ENCODE assay signal across 22 cellular contexts in the genomic region with DNA sequence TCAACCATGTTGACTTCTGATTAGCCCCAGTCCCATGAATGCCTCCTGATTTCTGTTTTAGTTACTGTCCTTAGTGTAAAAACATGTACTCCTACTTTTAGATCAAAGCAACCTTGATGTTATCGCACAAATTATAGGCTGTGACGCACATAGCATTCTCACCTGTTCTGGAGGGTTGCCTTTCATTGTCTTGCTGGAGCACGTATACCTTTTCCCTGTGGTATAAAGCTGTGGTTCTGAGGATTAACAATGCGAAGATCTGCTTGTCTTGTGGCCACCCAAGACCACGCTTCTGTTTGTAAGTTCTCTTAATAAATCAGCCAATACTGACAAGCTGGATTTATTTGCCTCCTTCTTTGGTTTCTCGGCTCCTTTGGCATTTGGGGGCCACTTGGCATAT. TPM values are rescaled to one million over a fixed set of nuclear protein-coding genes. Genes with fewer than 3 reads are reported as not detected.
DNase-seq lines count a peak whose midpoint lies in the region; ATAC-seq, FAIRE-seq and TF ChIP-seq lines count a peak whose summit lies in the region.
"Had no signal": no experiment of that assay in that cellular context is flagged by ENCODE, and none has a peak within 500 bp of the region (broad histone marks: within the 10 kb centered on the region; RNA-seq: fewer than 3 reads in every experiment).

No MANE protein-coding gene starts in this region.

- H3K4me1 Mint-ChIP-seq in astrocyte (ENCODE audit: low read depth, unreplicated experiment): no peaks in the 10 kb centered on the region
- no peaks in the 10 kb centered on the region for H3K4me1 Mint-ChIP-seq in neural crest cell

- no peaks in the 10 kb centered on the region for H4K20me1 ChIP-seq in astrocyte (ENCODE audit: insufficient read depth, low read length)
- H4K20me1 ChIP-seq: BLaER1 treated with 17β-estradiol and CSF1 and Interleukin-3, amounts not matched to agents 10 nM and 100 nM had no signal

- H3K27ac ChIP-seq in SJCRH30 (no peak overlapping the region), astrocyte (ENCODE audit: low read depth, low read length) (no peak overlapping the region)
- H3K27ac ChIP-seq: 22Rv1; A549; BLaER1 treated with 17β-estradiol and CSF1 and Interleukin-3, amounts not matched to agents 10 nM and 100 nM; C4-2B had no signal

- H3K9me3 Mint-ChIP-seq in astrocyte (ENCODE audit: unreplicated experiment) (no peaks in the 10 kb centered on the region), neural crest cell (no peaks in the 10 kb centered on the region)
- H3K9me3 Mint-ChIP-seq: CD4-positive, alpha-beta T cell; CD8-positive, alpha-beta T cell had no signal

- H3K4me1 ChIP-seq in SJCRH30: peaks cover 5% of the 10 kb centered on the region; the same call in 1 of the 2 replicates
- no peaks in the 10 kb centered on the region for H3K4me1 ChIP-seq in astrocyte (ENCODE audit: insufficient read depth, low read length)
- H3K4me1 ChIP-seq: A549, Caco-2 had no signal

- H3K27me3 ChIP-seq in SJCRH30 (no peaks in the 10 kb centered on the region), astrocyte (ENCODE audit: insufficient read depth, low read length) (no peaks in the 10 kb centered on the region)
- H3K27me3 ChIP-seq: BLaER1 treated with 17β-estradiol and CSF1 and Interleukin-3, amounts not matched to agents 10 nM and 100 nM had no signal

- no peak for ATAC-seq in HG03280 (IDR thresholded peaks at IDR 0.05; ENCODE audit: unreplicated experiment)
- ATAC-seq in HG03095 (IDR thresholded peaks at IDR 0.05; ENCODE audit: unreplicated experiment): no peak
- no peak for ATAC-seq in GM18511 (IDR thresholded peaks at IDR 0.05; ENCODE audit: unreplicated experiment)
- no peak for ATAC-seq in GM21526 (IDR thresholded peaks at IDR 0.05; ENCODE audit: low FRiP score, unreplicated experiment)
- ATAC-seq: A549; CD8-positive, alpha-beta T cell had no signal

- H3K4me3 Mint-ChIP-seq in astrocyte (ENCODE audit: unreplicated experiment) (no peak overlapping the region), neural crest cell (no peak overlapping the region)
- H3K4me3 Mint-ChIP-seq: B cell; CD4-positive, alpha-beta T cell; CD8-positive, alpha-beta T cell had no signal

- no peaks in the 10 kb centered on the region for H3K79me2 ChIP-seq in astrocyte (ENCODE audit: insufficient read depth, low read length)

- H3K36me3 Mint-ChIP-seq in astrocyte (ENCODE audit: low read depth, unreplicated experiment) (no peaks in the 10 kb centered on the region), neural crest cell (ENCODE audit: low read depth) (no peaks in the 10 kb centered on the region)
- H3K36me3 Mint-ChIP-seq: CD8-positive, alpha-beta T cell had no signal

- H3K36me3 ChIP-seq in SJCRH30: no peaks in the 10 kb centered on the region
- H3K36me3 ChIP-seq in astrocyte (ENCODE audit: insufficient read depth, low read length): no peaks in the 10 kb centered on the region
- H3K36me3 ChIP-seq: BLaER1 treated with 17β-estradiol and CSF1 and Interleukin-3, amounts not matched to agents 10 nM and 100 nM had no signal

- DNase-seq in HTR-8/SVneo (ENCODE audit: insufficient read length, low spot score) (no peak), SJCRH30 (peak; percentile 33 to 64), astrocyte (ENCODE audit: low read depth) (no peak), neural crest cell (ENCODE audit: low read depth, low spot score) (no peak)
- DNase-seq: AML-193; Caco-2; Calu3; CD4-positive, alpha-beta T cell; CD8-positive, alpha-beta T cell; DMS79 treated with DMSO at 0.1 percent for 48 hours; GF-D8 had no signal

- H3K4me3 ChIP-seq in SJCRH30: no peak overlapping the region
- H3K4me3 ChIP-seq in astrocyte (ENCODE audit: insufficient read depth, low read depth, low read length): no peak overlapping the region
- H3K4me3 ChIP-seq: A549; BLaER1 treated with 17β-estradiol and CSF1 and Interleukin-3, amounts not matched to agents 10 nM and 100 nM had no signal

- H3K9me3 ChIP-seq in SJCRH30 (replicated peaks) (no peaks in the 10 kb centered on the region), astrocyte (ENCODE audit: insufficient read depth, low read depth, low read length) (no peaks in the 10 kb centered on the region)
- H3K9me3 ChIP-seq: A549; BLaER1 treated with 17β-estradiol and CSF1 and Interleukin-3, amounts not matched to agents 10 nM and 100 nM; Caco-2 had no signal

- no peaks in the 10 kb centered on the region for H3K27me3 Mint-ChIP-seq in astrocyte (ENCODE audit: low read depth, unreplicated experiment)
- no peaks in the 10 kb centered on the region for H3K27me3 Mint-ChIP-seq in neural crest cell (ENCODE audit: low read depth)
- H3K27me3 Mint-ChIP-seq: B cell; CD4-positive, alpha-beta T cell had no signal

- FAIRE-seq in HTR-8/SVneo (lab: Jason Lieb, UNC) (peak; percentile 74), astrocyte (lab: Jason Lieb, UNC) (peak; percentile 17)
- FAIRE-seq: D721Med, GM12891 had no signal

- H3K27ac Mint-ChIP-seq in astrocyte (ENCODE audit: unreplicated experiment) (no peak overlapping the region), neural crest cell (ENCODE audit: unreplicated experiment) (peak overlapping the region; percentile 24)
- H3K27ac Mint-ChIP-seq: B cell; CD4-positive, alpha-beta T cell; CD8-positive, alpha-beta T cell had no signal

- H3K9ac ChIP-seq in astrocyte (ENCODE audit: low read length): no peak overlapping the region
- H3K9ac ChIP-seq: BLaER1 treated with 17β-estradiol and CSF1 and Interleukin-3, amounts not matched to agents 10 nM and 100 nM had no signal

- H3K4me2 ChIP-seq in astrocyte (ENCODE audit: low read length): no peak overlapping the region
- H3K4me2 ChIP-seq: A549; BLaER1 treated with 17β-estradiol and CSF1 and Interleukin-3, amounts not matched to agents 10 nM and 100 nM had no signal

- H2AFZ ChIP-seq in astrocyte (ENCODE audit: low read depth, low read length): no peak overlapping the region

- no peak for TF ChIP-seq CTCF in astrocyte (IDR thresholded peaks at IDR 0.05; ENCODE audit: insufficient read depth, low read depth, low read length)
- no peak for TF ChIP-seq CTCF in neural crest cell (conservative IDR thresholded peaks at IDR 0.05)

RNA-seq across cellular contexts. Expression of a gene that starts 30.1 kb away (rescaled TPM):
- 9.1 and 11.8 TPM in 2 replicates for total RNA-seq in SJCRH30 (2014; rRNA removed; shearing (Covaris generic))
- 15.3 and 24.2 TPM in 2 replicates for total RNA-seq in astrocyte
- total RNA-seq in neural crest cell: 26.2 and 29.2 TPM in 2 replicates

Comparison
In these comparisons a context has a peak if more than half of its experiments do, and no peak if none do; other contexts are left out.
1. DNase-seq: peak in SJCRH30 (2 of 2); none in HTR-8/SVneo (single experiment), astrocyte (single experiment) and neural crest cell (single experiment).